In genomic region chr3:106482436-106482835, GRCh38 we compare ENCODE assay signal across 18 cellular contexts.
DNase-seq lines count a peak whose midpoint lies in the region; ATAC-seq and TF ChIP-seq lines count a peak whose summit lies in the region.
"Had no signal": no experiment of that assay in that cellular context is flagged by ENCODE, and none has a peak within 500 bp of the region (broad histone marks: within the 10 kb centered on the region; RNA-seq: fewer than 3 reads in every experiment).

No MANE protein-coding gene starts in this region.

- H2AFZ ChIP-seq in PC-9 (peak overlapping the region; percentile 41; the same call in 1 of the 2 replicates), neural cell (ENCODE audit: low read depth, low read length) (no peak overlapping the region)

- CTCF ChIA-PET in A673 (lab: Charles Lee) = no interaction called here
- CTCF ChIA-PET in PC-9 (lab: Charles Lee) = no interaction called here

- no peak for TF ChIP-seq RAD21 in neural cell (conservative IDR thresholded peaks at IDR 0.05)

- no peak for TF ChIP-seq EP300 in neural cell (conservative IDR thresholded peaks at IDR 0.05; ENCODE audit: poor library complexity, severe bottlenecking)

- no peaks in the 10 kb centered on the region for H3K27me3 ChIP-seq in A673 (replicated peaks; ENCODE audit: insufficient read depth, low read depth, low read length, poor library complexity)
- no peaks in the 10 kb centered on the region for H3K27me3 ChIP-seq in PC-9 (ENCODE audit: insufficient read depth, low read depth)
- no peaks in the 10 kb centered on the region for H3K27me3 ChIP-seq in neural cell (ENCODE audit: insufficient read depth, low read depth, low read length)

- H3K9me3 ChIP-seq in A673 (ENCODE audit: low read depth, low read length, poor library complexity, severe bottlenecking) = peaks cover 14% of the 10 kb centered on the region
- peaks cover 5% of the 10 kb centered on the region; the same call in 1 of the 2 replicates for H3K9me3 ChIP-seq in PC-9 (ENCODE audit: insufficient read depth, low read depth)
- no peaks in the 10 kb centered on the region for H3K9me3 ChIP-seq in neural cell (ENCODE audit: low read length)
- H3K9me3 ChIP-seq: HAP-1 had no signal

- TF ChIP-seq CTCF in A673 (conservative IDR thresholded peaks at IDR 0.05; ENCODE audit: low read depth, low read length) (no peak), PC-9 (conservative IDR thresholded peaks at IDR 0.05) (no peak), neural cell (IDR thresholded peaks at IDR 0.05; ENCODE audit: poor library complexity, severe bottlenecking) (no peak)

- no peak overlapping the region for H3K4me3 ChIP-seq in A673 (ENCODE audit: low read depth, low read length, poor library complexity, severe bottlenecking)
- no peak overlapping the region for H3K4me3 ChIP-seq in PC-9
- H3K4me3 ChIP-seq in neural cell (ENCODE audit: low read length) = peak overlapping the region; percentile 2
- H3K4me3 ChIP-seq: HAP-1 had no signal

- POLR2A ChIA-PET in A673 (lab: Charles Lee; ENCODE audit: low non-redundant PET) = no interaction called here
- POLR2A ChIA-PET in PC-9 (lab: Charles Lee; ENCODE audit: unreplicated experiment) = no interaction called here

- BruUV-seq in A673 (replicated peaks; lab: Mats Ljungman, UMichigan) (no TSS peak), PC-9 (replicated peaks; lab: Mats Ljungman, UMichigan) (no TSS peak)

- H3K36me3 ChIP-seq in A673 (ENCODE audit: insufficient read depth, low read length, poor library complexity, severe bottlenecking) (no peaks in the 10 kb centered on the region), PC-9 (ENCODE audit: low read depth) (no peaks in the 10 kb centered on the region), neural cell (ENCODE audit: insufficient read depth, low read length) (no peaks in the 10 kb centered on the region)
- H3K36me3 ChIP-seq: HAP-1 had no signal

- H3K79me2 ChIP-seq in PC-9 (ENCODE audit: low read depth) = no peaks in the 10 kb centered on the region
- no peaks in the 10 kb centered on the region for H3K79me2 ChIP-seq in neural cell (replicated peaks; ENCODE audit: insufficient read depth, low read length)

- peak; percentile 28 for DNase-seq in A673 (ENCODE audit: low spot score)
- no peak for DNase-seq in PC-9
- DNase-seq in fibroblast of gingiva (ENCODE audit: low read depth) = peak; percentile 29
- DNase-seq in AG08396 (ENCODE audit: low spot score) = no peak
- no peak for DNase-seq in NCI-H2029 treated with DMSO at 0.1 percent for 48 hours (lab: John Stamatoyannopoulos, UW)
- DNase-seq: C1 segment of cervical spinal cord, DMS79 treated with DMSO at 0.1 percent for 48 hours, GDM1, NCI-H1105 treated with DMSO at 0.1 percent for 48 hours, NCI-H1694 treated with DMSO at 0.1 percent for 48 hours, NCI-H526 treated with DMSO at 0.1 percent for 48 hours, SIG-M5 had no signal

- ATAC-seq in GM21737 (IDR thresholded peaks at IDR 0.05; ENCODE audit: unreplicated experiment) (no peak), HG03571 (IDR thresholded peaks at IDR 0.05; ENCODE audit: unreplicated experiment) (no peak)

- intact Hi-C loops in A673 (cut with micrococcal nuclease; ENCODE audit: unreplicated experiment) = no loop called here
- intact Hi-C loops in PC-9 (cut with micrococcal nuclease; ENCODE audit: unreplicated experiment) = no loop called here

- H4K20me1 ChIP-seq in PC-9 (ENCODE audit: insufficient read depth) = no peaks in the 10 kb centered on the region
- H4K20me1 ChIP-seq in neural cell (ENCODE audit: insufficient read depth) = no peaks in the 10 kb centered on the region

- no peak overlapping the region for H3K9ac ChIP-seq in neural cell (ENCODE audit: low read length)

- no peaks in the 10 kb centered on the region for H3K9me2 ChIP-seq in PC-9 (ENCODE audit: insufficient read depth)
- no peaks in the 10 kb centered on the region for H3K9me2 ChIP-seq in neural cell (ENCODE audit: insufficient read depth, low read length)

- H3K27ac ChIP-seq in A673 (ENCODE audit: low read depth, low read length, poor library complexity, severe bottlenecking) (no peak overlapping the region), PC-9 (no peak overlapping the region), neural cell (ENCODE audit: low read length) (no peak overlapping the region)
- H3K27ac ChIP-seq: 22Rv1, HL-60 had no signal

- H3F3A ChIP-seq in PC-9 (ENCODE audit: insufficient read depth, low read depth) (no peaks in the 10 kb centered on the region), neural cell (ENCODE audit: insufficient read depth, low read length, poor library complexity, severe bottlenecking) (peaks cover 5% of the 10 kb centered on the region)

- H3K4me2 ChIP-seq in PC-9 (no peak overlapping the region), neural cell (ENCODE audit: low read length) (no peak overlapping the region)

- peaks cover 31% of the 10 kb centered on the region for H3K4me1 ChIP-seq in A673 (ENCODE audit: insufficient read depth, low read length, poor library complexity, severe bottlenecking)
- no peaks in the 10 kb centered on the region for H3K4me1 ChIP-seq in PC-9 (replicated peaks; ENCODE audit: insufficient read depth)
- H3K4me1 ChIP-seq: HAP-1 had no signal

TF ChIP-seq in neural cell, 6 proteins besides CTCF, POLR2A, EP300 and RAD21:
- TF ChIP-seq TAF1 (IDR thresholded peaks at IDR 0.05; ENCODE audit: low read depth) (no peak), MXI1 (conservative IDR thresholded peaks at IDR 0.05; ENCODE audit: poor library complexity, severe bottlenecking) (no peak), EZH2 (IDR thresholded peaks at IDR 0.05; ENCODE audit: borderline replicate concordance, insufficient read depth, low read length, poor library complexity, severe bottlenecking) (no peak), SMC3 (conservative IDR thresholded peaks at IDR 0.05; ENCODE audit: poor library complexity) (no peak), POLR2AphosphoS5 (IDR thresholded peaks at IDR 0.05) (no peak), REST (IDR thresholded peaks at IDR 0.05; ENCODE audit: borderline replicate concordance) (no peak)

Comparison
In these comparisons a context has a peak if more than half of its experiments do, and no peak if none do; other contexts are left out.
1. DNase-seq: peak in A673 (single experiment) and fibroblast of gingiva (single experiment); none in PC-9 (0 of 2), AG08396 (single experiment) and NCI-H2029 treated with DMSO at 0.1 percent for 48 hours (single experiment).